ENCODE assay signal across 1 cellular context in the genomic region with DNA sequence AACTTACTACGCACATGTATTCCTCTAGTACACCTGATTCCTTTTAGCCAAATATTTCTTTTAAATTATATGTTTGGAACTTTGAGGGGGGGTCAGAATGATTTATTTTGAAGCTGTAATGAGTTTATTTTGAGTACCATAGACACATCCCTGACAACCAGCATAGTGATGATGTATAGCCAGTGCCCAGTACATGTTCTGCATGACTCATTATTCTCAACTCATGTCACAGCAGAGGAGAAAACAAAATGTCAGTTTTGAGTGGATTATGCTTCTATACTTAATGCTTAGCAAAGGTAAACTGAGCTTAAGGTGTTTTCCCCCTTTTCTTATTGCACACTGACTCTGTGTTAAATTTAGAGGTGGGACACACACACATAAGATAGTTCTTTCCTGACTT.
TF ChIP-seq lines count a peak whose summit lies in the region.

No MANE protein-coding gene starts in this region.

TF ChIP-seq in K562, 482 proteins besides CTCF, POLR2A, EP300 and RAD21:
- TF ChIP-seq MEIS2 (IDR thresholded peaks at IDR 0.05; ENCODE audit: partially characterized antibody), result peak; percentile 28
- TF ChIP-seq PCBP1 (IDR thresholded peaks at IDR 0.05; ENCODE audit: low read depth, low read length, poor library complexity, severe bottlenecking), result no peak
- no peak for TF ChIP-seq TRIM28 (IDR thresholded peaks at IDR 0.05)
- TF ChIP-seq, protein P1, sequence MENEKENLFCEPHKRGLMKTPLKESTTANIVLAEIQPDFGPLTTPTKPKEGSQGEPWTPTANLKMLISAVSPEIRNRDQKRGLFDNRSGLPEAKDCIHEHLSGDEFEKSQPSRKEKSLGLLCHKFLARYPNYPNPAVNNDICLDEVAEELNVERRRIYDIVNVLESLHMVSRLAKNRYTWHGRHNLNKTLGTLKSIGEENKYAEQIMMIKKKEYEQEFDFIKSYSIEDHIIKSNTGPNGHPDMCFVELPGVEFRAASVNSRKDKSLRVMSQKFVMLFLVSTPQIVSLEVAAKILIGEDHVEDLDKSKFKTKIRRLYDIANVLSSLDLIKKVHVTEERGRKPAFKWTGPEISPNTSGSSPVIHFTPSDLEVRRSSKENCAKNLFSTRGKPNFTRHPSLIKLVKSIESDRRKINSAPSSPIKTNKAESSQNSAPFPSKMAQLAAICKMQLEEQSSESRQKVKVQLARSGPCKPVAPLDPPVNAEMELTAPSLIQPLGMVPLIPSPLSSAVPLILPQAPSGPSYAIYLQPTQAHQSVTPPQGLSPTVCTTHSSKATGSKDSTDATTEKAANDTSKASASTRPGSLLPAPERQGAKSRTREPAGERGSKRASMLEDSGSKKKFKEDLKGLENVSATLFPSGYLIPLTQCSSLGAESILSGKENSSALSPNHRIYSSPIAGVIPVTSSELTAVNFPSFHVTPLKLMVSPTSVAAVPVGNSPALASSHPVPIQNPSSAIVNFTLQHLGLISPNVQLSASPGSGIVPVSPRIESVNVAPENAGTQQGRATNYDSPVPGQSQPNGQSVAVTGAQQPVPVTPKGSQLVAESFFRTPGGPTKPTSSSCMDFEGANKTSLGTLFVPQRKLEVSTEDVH (IDR thresholded peaks at IDR 0.05; ENCODE audit: low read depth, partially characterized antibody), result no peak
- no peak for TF ChIP-seq ZNF780A (CRISPR knock-in tag; IDR thresholded peaks at IDR 0.05)
- no peak for TF ChIP-seq HNRNPK (IDR thresholded peaks at IDR 0.05; ENCODE audit: low read depth, low read length, poor library complexity, severe bottlenecking)
- TF ChIP-seq, protein P2, sequence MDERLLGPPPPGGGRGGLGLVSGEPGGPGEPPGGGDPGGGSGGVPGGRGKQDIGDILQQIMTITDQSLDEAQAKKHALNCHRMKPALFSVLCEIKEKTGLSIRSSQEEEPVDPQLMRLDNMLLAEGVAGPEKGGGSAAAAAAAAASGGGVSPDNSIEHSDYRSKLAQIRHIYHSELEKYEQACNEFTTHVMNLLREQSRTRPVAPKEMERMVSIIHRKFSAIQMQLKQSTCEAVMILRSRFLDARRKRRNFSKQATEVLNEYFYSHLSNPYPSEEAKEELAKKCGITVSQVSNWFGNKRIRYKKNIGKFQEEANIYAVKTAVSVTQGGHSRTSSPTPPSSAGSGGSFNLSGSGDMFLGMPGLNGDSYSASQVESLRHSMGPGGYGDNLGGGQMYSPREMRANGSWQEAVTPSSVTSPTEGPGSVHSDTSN (CRISPR knock-in tag; IDR thresholded peaks at IDR 0.05; ENCODE audit: low read depth), result no peak
- TF ChIP-seq, protein P2 (tag; conservative IDR thresholded peaks at IDR 0.05; ENCODE audit: low read depth), result 0 out of 2 replicates have a peak, but pooled peaks have one; percentile 29
- TF ChIP-seq, protein P3, sequence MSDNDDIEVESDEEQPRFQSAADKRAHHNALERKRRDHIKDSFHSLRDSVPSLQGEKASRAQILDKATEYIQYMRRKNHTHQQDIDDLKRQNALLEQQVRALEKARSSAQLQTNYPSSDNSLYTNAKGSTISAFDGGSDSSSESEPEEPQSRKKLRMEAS (CRISPR knock-in tag; IDR thresholded peaks at IDR 0.05), result no peak
- TF ChIP-seq PTRF (tag; IDR thresholded peaks at IDR 0.05), result no peak
- no peak for TF ChIP-seq ATF7 (IDR thresholded peaks at IDR 0.05)
- no peak for TF ChIP-seq NRF1 (conservative IDR thresholded peaks at IDR 0.05 in 1 of 2, IDR thresholded peaks at IDR 0.05 in 1 of 2)
- TF ChIP-seq NFE2L1 (tag; IDR thresholded peaks at IDR 0.05; ENCODE audit: borderline replicate concordance, low read depth), result no peak
- no peak for TF ChIP-seq FOXJ3 (CRISPR knock-in tag; IDR thresholded peaks at IDR 0.05)
- TF ChIP-seq, protein P4, sequence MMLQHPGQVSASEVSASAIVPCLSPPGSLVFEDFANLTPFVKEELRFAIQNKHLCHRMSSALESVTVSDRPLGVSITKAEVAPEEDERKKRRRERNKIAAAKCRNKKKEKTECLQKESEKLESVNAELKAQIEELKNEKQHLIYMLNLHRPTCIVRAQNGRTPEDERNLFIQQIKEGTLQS (IDR thresholded peaks at IDR 0.05), result peak; percentile 22; the same call in 1 of the 2 replicates
- TF ChIP-seq, protein P4 (CRISPR knock-in tag; conservative IDR thresholded peaks at IDR 0.05), result no peak
- no peak for TF ChIP-seq GTF2F1 (IDR thresholded peaks at IDR 0.05; ENCODE audit: low read depth, low read length)
